Comparison of ENCODE assay signal across 9 cellular contexts in genomic region chr11:105673089-105673488, GRCh38.
A peak's percentile ranks its signal among the peaks of the same experiment; 100 is the strongest.
DNase-seq lines count a peak whose midpoint lies in the region; ATAC-seq and TF ChIP-seq lines count a peak whose summit lies in the region.
"Had no signal": no experiment of that assay in that cellular context is flagged by ENCODE, and none has a peak within 500 bp of the region (broad histone marks: within the 10 kb centered on the region; RNA-seq: fewer than 3 reads in every experiment).

No MANE protein-coding gene starts in this region.

- no peak for ATAC-seq in activated CD8-positive, alpha-beta T cell treated with anti-CD3 and anti-CD28 coated beads for 36 hours
- no peak for ATAC-seq in GM21390 (IDR thresholded peaks at IDR 0.05; ENCODE audit: unreplicated experiment)
- ATAC-seq: gastrocnemius medialis had no signal

- TF ChIP-seq RAD21 in Ishikawa (IDR thresholded peaks at IDR 0.05; ENCODE audit: low read depth): no peak; the same call in 1 of the 2 replicates

- POLR2A ChIA-PET in activated CD8-positive, alpha-beta T cell treated with anti-CD3 and anti-CD28 coated beads for 36 hours (lab: Charles Lee): no interaction called here

- no peaks in the 10 kb centered on the region for H3K9me3 Mint-ChIP-seq in activated CD8-positive, alpha-beta T cell treated with anti-CD3 and anti-CD28 coated beads for 36 hours
- H3K9me3 Mint-ChIP-seq in HFFc6: peaks cover 10% of the 10 kb centered on the region

- CTCF ChIA-PET in activated CD8-positive, alpha-beta T cell treated with anti-CD3 and anti-CD28 coated beads for 36 hours (lab: Charles Lee): no interaction called here

- H3K4me1 Mint-ChIP-seq in activated CD8-positive, alpha-beta T cell treated with anti-CD3 and anti-CD28 coated beads for 36 hours (ENCODE audit: low read depth): peaks cover 2% of the 10 kb centered on the region
- H3K4me1 Mint-ChIP-seq in HFFc6 (ENCODE audit: low read depth): no peaks in the 10 kb centered on the region

- no peaks in the 10 kb centered on the region for H3K27me3 Mint-ChIP-seq in activated CD8-positive, alpha-beta T cell treated with anti-CD3 and anti-CD28 coated beads for 36 hours
- H3K27me3 Mint-ChIP-seq in HFFc6 (ENCODE audit: insufficient read depth): no peaks in the 10 kb centered on the region

- no peak for TF ChIP-seq CTCF in activated CD8-positive, alpha-beta T cell treated with anti-CD3 and anti-CD28 coated beads for 36 hours (IDR thresholded peaks at IDR 0.05)
- no peak for TF ChIP-seq CTCF in HFFc6 (IDR thresholded peaks at IDR 0.05)

- no peak overlapping the region for H3K4me3 Mint-ChIP-seq in activated CD8-positive, alpha-beta T cell treated with anti-CD3 and anti-CD28 coated beads for 36 hours
- no peak overlapping the region for H3K4me3 Mint-ChIP-seq in HFFc6

- peak; percentile 2 for DNase-seq in COLO829 (ENCODE audit: low spot score)
- DNase-seq in activated CD8-positive, alpha-beta T cell treated with anti-CD3 and anti-CD28 coated beads for 36 hours: peak; percentile 40
- peak; percentile 45 for DNase-seq in iPS-NIHi7 (ENCODE audit: extremely low spot score)
- no peak for DNase-seq in NCI-H526 (lab: John Stamatoyannopoulos, UW)
- no peak for DNase-seq in putamen (ENCODE audit: low spot score)
- no peak for DNase-seq in HFFc6
- DNase-seq: gastrocnemius medialis had no signal

- intact Hi-C loops in activated CD8-positive, alpha-beta T cell treated with anti-CD3 and anti-CD28 coated beads for 36 hours (cut with micrococcal nuclease): no loop called here

- no peak for TF ChIP-seq EP300 in Ishikawa (IDR thresholded peaks at IDR 0.05; ENCODE audit: borderline replicate concordance)

- H3K27ac Mint-ChIP-seq in activated CD8-positive, alpha-beta T cell treated with anti-CD3 and anti-CD28 coated beads for 36 hours: no peak overlapping the region
- H3K27ac Mint-ChIP-seq in HFFc6: no peak overlapping the region

- no peaks in the 10 kb centered on the region for H3K36me3 Mint-ChIP-seq in activated CD8-positive, alpha-beta T cell treated with anti-CD3 and anti-CD28 coated beads for 36 hours (ENCODE audit: low read depth)
- no peaks in the 10 kb centered on the region for H3K36me3 Mint-ChIP-seq in HFFc6 (ENCODE audit: low read depth)

TF ChIP-seq in Ishikawa, 13 proteins besides CTCF, POLR2A, EP300 and RAD21:
- TF ChIP-seq CREB1 (IDR thresholded peaks at IDR 0.05; ENCODE audit: low read depth): no peak
- TF ChIP-seq NFIC (IDR thresholded peaks at IDR 0.05): no peak
- no peak for TF ChIP-seq YY1 (IDR thresholded peaks at IDR 0.05; ENCODE audit: low read depth)
- no peak for TF ChIP-seq TEAD4 (IDR thresholded peaks at IDR 0.05)
- no peak for TF ChIP-seq EGR1 (IDR thresholded peaks at IDR 0.05)
- no peak for TF ChIP-seq FOXM1 (IDR thresholded peaks at IDR 0.05; ENCODE audit: borderline replicate concordance, low read depth)
- TF ChIP-seq ZBTB7A (IDR thresholded peaks at IDR 0.05; ENCODE audit: low read depth): no peak
- TF ChIP-seq REST (IDR thresholded peaks at IDR 0.05; ENCODE audit: low read depth): peak; percentile 96

Comparison
In these comparisons a context has a peak if more than half of its experiments do, and no peak if none do; other contexts are left out.
1. DNase-seq: peak in COLO829 (single experiment), activated CD8-positive, alpha-beta T cell treated with anti-CD3 and anti-CD28 coated beads for 36 hours (single experiment) and iPS-NIHi7 (single experiment); none in NCI-H526 (0 of 2), putamen (single experiment) and HFFc6 (single experiment).